11 cellular contexts compared by ENCODE assay signal in genomic region chr12:992647-993046, GRCh38. TPM values are rescaled to one million over a fixed set of nuclear protein-coding genes. Genes with fewer than 3 reads are reported as not detected.
DNase-seq lines count a peak whose midpoint lies in the region; ATAC-seq and TF ChIP-seq lines count a peak whose summit lies in the region.
"Had no signal": no experiment of that assay in that cellular context is flagged by ENCODE, and none has a peak within 500 bp of the region (broad histone marks: within the 10 kb centered on the region; RNA-seq: fewer than 3 reads in every experiment).

No MANE protein-coding gene starts in this region.

- H3K36me3 ChIP-seq in gastroesophageal sphincter: no peaks in the 10 kb centered on the region
- H3K36me3 ChIP-seq in stomach: no peaks in the 10 kb centered on the region

- H3K36me3 Mint-ChIP-seq in activated naive CD4-positive, alpha-beta T cell treated with anti-CD3 and anti-CD28 coated beads, Interleukin-2, amount 10 ng/mL, durations not matched to agents 7 days and 5 days: no peaks in the 10 kb centered on the region
- peaks cover 0 to 17% of the 10 kb centered on the region in 2 donors for H3K36me3 Mint-ChIP-seq in activated naive CD4-positive, alpha-beta T cell treated with anti-CD3 and anti-CD28 coated beads, Interleukin-2, amount 50 U/mL, for 72 hours
- peaks cover 2% of the 10 kb centered on the region for H3K36me3 Mint-ChIP-seq in activated B cell treated with CpG ODN at 0.5 μM for 24 hours (ENCODE audit: low read depth)

- CTCF ChIA-PET in activated naive CD4-positive, alpha-beta T cell treated with anti-CD3 and anti-CD28 coated beads, Interleukin-2, amount 10 ng/mL, durations not matched to agents 7 days and 5 days (lab: Charles Lee): interaction anchor here (1.9 kb wide), 1 partner anchor 125 kb away, joined by 8 read pairs; no protein-coding TSS in a partner anchor
- CTCF ChIA-PET in activated B cell treated with CpG ODN at 0.5 μM for 24 hours (lab: Charles Lee): no interaction called here

- H3K9me3 ChIP-seq in gastroesophageal sphincter: no peaks in the 10 kb centered on the region
- H3K9me3 ChIP-seq in stomach: no peaks in the 10 kb centered on the region

- H3K4me3 Mint-ChIP-seq in activated naive CD4-positive, alpha-beta T cell treated with anti-CD3 and anti-CD28 coated beads, Interleukin-2, amount 10 ng/mL, durations not matched to agents 7 days and 5 days: peak overlapping the region; percentile 88
- peak overlapping the region; percentile 95 for H3K4me3 Mint-ChIP-seq in activated B cell treated with CpG ODN at 0.5 μM for 24 hours

- TF ChIP-seq POLR2A in gastroesophageal sphincter (IDR thresholded peaks at IDR 0.05) (no peak), stomach (IDR thresholded peaks at IDR 0.05) (no peak)

- TF ChIP-seq CTCF in activated B cell treated with CpG ODN at 0.5 μM for 24 hours (IDR thresholded peaks at IDR 0.05): no peak
- no peak for TF ChIP-seq CTCF in gastroesophageal sphincter (IDR thresholded peaks at IDR 0.05)
- TF ChIP-seq CTCF in stomach (IDR thresholded peaks at IDR 0.05): no peak

- POLR2A ChIA-PET in activated B cell treated with CpG ODN at 0.5 μM for 24 hours (lab: Charles Lee): interaction anchor here (3.0 kb wide), 1 partner anchor 43 kb away, joined by 46 read pairs; the partner anchor contains the start of gene RAD52

- H3K4me1 Mint-ChIP-seq in activated naive CD4-positive, alpha-beta T cell treated with anti-CD3 and anti-CD28 coated beads, Interleukin-2, amount 10 ng/mL, durations not matched to agents 7 days and 5 days: peaks cover 41% of the 10 kb centered on the region
- peaks cover 32% of the 10 kb centered on the region for H3K4me1 Mint-ChIP-seq in activated B cell treated with CpG ODN at 0.5 μM for 24 hours

- H3K9me3 Mint-ChIP-seq in activated naive CD4-positive, alpha-beta T cell treated with anti-CD3 and anti-CD28 coated beads, Interleukin-2, amount 10 ng/mL, durations not matched to agents 7 days and 5 days: no peaks in the 10 kb centered on the region
- H3K9me3 Mint-ChIP-seq in activated naive CD4-positive, alpha-beta T cell treated with anti-CD3 and anti-CD28 coated beads, Interleukin-2, amount 50 U/mL, for 72 hours: no peaks in the 10 kb centered on the region
- no peaks in the 10 kb centered on the region for H3K9me3 Mint-ChIP-seq in activated B cell treated with CpG ODN at 0.5 μM for 24 hours

- H3K27ac ChIP-seq in gastroesophageal sphincter: peak overlapping the region in 3 of 4 donors; percentile 93 to 97 (median 93)
- H3K27ac ChIP-seq in stomach: peak overlapping the region in 3 of 5 donors; percentile 96 to 98 (median 97)

- TF ChIP-seq EP300 in gastroesophageal sphincter (IDR thresholded peaks at IDR 0.05): no peak
- no peak for TF ChIP-seq EP300 in stomach (IDR thresholded peaks at IDR 0.05)

- no peak for DNase-seq in activated naive CD4-positive, alpha-beta T cell treated with anti-CD3 and anti-CD28 coated beads, Interleukin-2, amount 10 ng/mL, durations not matched to agents 7 days and 5 days
- DNase-seq in activated naive CD4-positive, alpha-beta T cell treated with anti-CD3 and anti-CD28 coated beads, Interleukin-2, amount 50 U/mL, for 72 hours (ENCODE audit: low spot score in 2 of 2): no peak
- no peak for DNase-seq in activated B cell treated with CpG ODN at 0.5 μM for 24 hours
- no peak for DNase-seq in stomach
- no peak for DNase-seq in NOMO-1 (lab: John Stamatoyannopoulos, UW; ENCODE audit: unreplicated experiment in 2 of 2)
- no peak for DNase-seq in cerebellum (ENCODE audit: low spot score)
- DNase-seq: NCI-H1436; stimulated activated CD4-positive, alpha-beta T cell treated with anti-CD3 and anti-CD28 coated beads, Interleukin-2, amount 100 ng/mL, for 48 hours; SW 1271 had no signal

- ATAC-seq in activated naive CD4-positive, alpha-beta T cell treated with anti-CD3 and anti-CD28 coated beads, Interleukin-2, amount 50 U/mL, for 72 hours: no peak
- ATAC-seq in activated B cell treated with CpG ODN at 0.5 μM for 24 hours (ENCODE audit: low read depth) (no peak), gastroesophageal sphincter (no peak), HG02973 (IDR thresholded peaks at IDR 0.05; ENCODE audit: unreplicated experiment) (no peak)

- H3K27me3 Mint-ChIP-seq in activated naive CD4-positive, alpha-beta T cell treated with anti-CD3 and anti-CD28 coated beads, Interleukin-2, amount 10 ng/mL, durations not matched to agents 7 days and 5 days: no peaks in the 10 kb centered on the region
- H3K27me3 Mint-ChIP-seq in activated B cell treated with CpG ODN at 0.5 μM for 24 hours: no peaks in the 10 kb centered on the region

- WGBS in gastroesophageal sphincter (ENCODE audit: low coverage in 1 of 2), 2 donors: 0 to 12% methylated on average over 1 of the region's 1 CpG
- 10 to 31% (median 11%) methylated on average over 1 of the region's 1 CpG for WGBS in stomach, 5 donors

- H3K4me1 ChIP-seq in gastroesophageal sphincter (peaks cover 4 to 79% (median 12%) of the 10 kb centered on the region in 3 donors), stomach (peaks cover 30 to 74% (median 50%) of the 10 kb centered on the region in 4 donors)

- H3K4me3 ChIP-seq in gastroesophageal sphincter (no peak overlapping the region), stomach (peak overlapping the region in 1 of 4 donors; percentile 76)

- H3K27ac Mint-ChIP-seq in activated naive CD4-positive, alpha-beta T cell treated with anti-CD3 and anti-CD28 coated beads, Interleukin-2, amount 10 ng/mL, durations not matched to agents 7 days and 5 days: peak overlapping the region; percentile 6
- no peak overlapping the region for H3K27ac Mint-ChIP-seq in activated naive CD4-positive, alpha-beta T cell treated with anti-CD3 and anti-CD28 coated beads, Interleukin-2, amount 50 U/mL, for 72 hours
- no peak overlapping the region for H3K27ac Mint-ChIP-seq in activated B cell treated with CpG ODN at 0.5 μM for 24 hours

- intact Hi-C loops in activated B cell treated with CpG ODN at 0.5 μM for 24 hours (cut with micrococcal nuclease) (no loop called here), stomach (cut with DNase I; ENCODE audit: low total_unique reads) (no loop called here)

- no peaks in the 10 kb centered on the region for H3K27me3 ChIP-seq in gastroesophageal sphincter
- H3K27me3 ChIP-seq in stomach: no peaks in the 10 kb centered on the region

RNA-seq across cellular contexts. Expression of gene ERC1, which starts 1.6 kb away (rescaled TPM):
- 10 to 100 TPM; 22.5 to 40.9 TPM for total RNA-seq in activated naive CD4-positive, alpha-beta T cell treated with anti-CD3 and anti-CD28 coated beads, Interleukin-2, amount 50 U/mL, for 72 hours
- total RNA-seq in activated B cell treated with CpG ODN at 0.5 μM for 24 hours (51.1 and 57.0 TPM in 2 replicates), gastroesophageal sphincter (10 to 100 TPM; 38.3 to 80.2 (median 58.4) TPM), stomach (10 to 100 TPM; 47.1 to 69.4 (median 57.9) TPM), cerebellum (92.5 TPM)
- polyA plus RNA-seq in stomach: 1 to 10 TPM; 3.8 to 8.3 (median 5.7) TPM

RNA-seq across cellular contexts. Expression of gene RAD52, which starts 43.2 kb away (rescaled TPM):
- 10 to 100 TPM in 1 of 2 donors, 1 to 10 TPM in 1; 3.1 to 19.0 TPM for total RNA-seq in activated naive CD4-positive, alpha-beta T cell treated with anti-CD3 and anti-CD28 coated beads, Interleukin-2, amount 50 U/mL, for 72 hours
- 15.0 and 15.2 TPM in 2 replicates for total RNA-seq in activated B cell treated with CpG ODN at 0.5 μM for 24 hours
- total RNA-seq in gastroesophageal sphincter: 10 to 100 TPM in 3 of 4 donors, 1 to 10 TPM in 1; 10.0 to 17.7 (median 13.5) TPM
- total RNA-seq in stomach: 10 to 100 TPM in 4 of 5 donors, 1 to 10 TPM in 1; 8.6 to 62.9 (median 25.1) TPM
- 1 to 10 TPM; 2.3 to 4.9 (median 2.4) TPM for polyA plus RNA-seq in stomach
- 26.5 TPM for total RNA-seq in cerebellum
